Comparison of ENCODE assay signal across 1 cellular context in the genomic region with DNA sequence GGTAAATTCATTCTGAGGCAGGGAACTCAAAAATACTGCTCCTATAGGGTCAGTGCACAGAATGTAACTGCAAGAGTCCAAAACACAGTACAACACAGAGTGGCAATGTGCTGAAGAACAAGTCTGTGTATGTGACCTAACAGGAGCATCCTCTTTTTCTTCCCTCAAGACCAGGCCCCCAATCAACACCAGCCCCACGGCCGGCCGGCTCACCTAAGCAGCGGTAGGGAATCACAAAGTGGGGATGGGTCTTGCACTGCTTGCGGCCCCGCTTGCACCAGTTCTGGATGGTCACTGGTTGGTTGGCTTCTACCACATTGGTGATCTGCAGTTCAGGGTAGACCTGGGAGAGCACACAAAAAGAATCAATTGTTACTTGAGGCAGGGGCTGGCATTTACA.
TF ChIP-seq lines count a peak whose summit lies in the region.

No MANE protein-coding gene starts in this region.

TF ChIP-seq in WTC11, 78 proteins besides CTCF, POLR2A, EP300 and RAD21 (continued from another document):
- TF ChIP-seq, protein P1, sequence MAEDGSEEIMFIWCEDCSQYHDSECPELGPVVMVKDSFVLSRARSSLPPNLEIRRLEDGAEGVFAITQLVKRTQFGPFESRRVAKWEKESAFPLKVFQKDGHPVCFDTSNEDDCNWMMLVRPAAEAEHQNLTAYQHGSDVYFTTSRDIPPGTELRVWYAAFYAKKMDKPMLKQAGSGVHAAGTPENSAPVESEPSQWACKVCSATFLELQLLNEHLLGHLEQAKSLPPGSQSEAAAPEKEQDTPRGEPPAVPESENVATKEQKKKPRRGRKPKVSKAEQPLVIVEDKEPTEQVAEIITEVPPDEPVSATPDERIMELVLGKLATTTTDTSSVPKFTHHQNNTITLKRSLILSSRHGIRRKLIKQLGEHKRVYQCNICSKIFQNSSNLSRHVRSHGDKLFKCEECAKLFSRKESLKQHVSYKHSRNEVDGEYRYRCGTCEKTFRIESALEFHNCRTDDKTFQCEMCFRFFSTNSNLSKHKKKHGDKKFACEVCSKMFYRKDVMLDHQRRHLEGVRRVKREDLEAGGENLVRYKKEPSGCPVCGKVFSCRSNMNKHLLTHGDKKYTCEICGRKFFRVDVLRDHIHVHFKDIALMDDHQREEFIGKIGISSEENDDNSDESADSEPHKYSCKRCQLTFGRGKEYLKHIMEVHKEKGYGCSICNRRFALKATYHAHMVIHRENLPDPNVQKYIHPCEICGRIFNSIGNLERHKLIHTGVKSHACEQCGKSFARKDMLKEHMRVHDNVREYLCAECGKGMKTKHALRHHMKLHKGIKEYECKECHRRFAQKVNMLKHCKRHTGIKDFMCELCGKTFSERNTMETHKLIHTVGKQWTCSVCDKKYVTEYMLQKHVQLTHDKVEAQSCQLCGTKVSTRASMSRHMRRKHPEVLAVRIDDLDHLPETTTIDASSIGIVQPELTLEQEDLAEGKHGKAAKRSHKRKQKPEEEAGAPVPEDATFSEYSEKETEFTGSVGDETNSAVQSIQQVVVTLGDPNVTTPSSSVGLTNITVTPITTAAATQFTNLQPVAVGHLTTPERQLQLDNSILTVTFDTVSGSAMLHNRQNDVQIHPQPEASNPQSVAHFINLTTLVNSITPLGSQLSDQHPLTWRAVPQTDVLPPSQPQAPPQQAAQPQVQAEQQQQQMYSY (CRISPR knock-in tag; IDR thresholded peaks at IDR 0.05): peak; percentile 46; the same call in 1 of the 2 replicates
